In genomic region chr10:113300628-113301027, GRCh38 we compare ENCODE assay signal across 14 cellular contexts.
DNase-seq lines count a peak whose midpoint lies in the region; ATAC-seq and TF ChIP-seq lines count a peak whose summit lies in the region.
"Had no signal": no experiment of that assay in that cellular context is flagged by ENCODE, and none has a peak within 500 bp of the region (broad histone marks: within the 10 kb centered on the region; RNA-seq: fewer than 3 reads in every experiment).

No MANE protein-coding gene starts in this region.

- H3K4me3 ChIP-seq in GM12865 (ENCODE audit: low read depth, low read length): no peak overlapping the region
- no peak overlapping the region for H3K4me3 ChIP-seq in adrenal gland
- H3K4me3 ChIP-seq: body of pancreas had no signal

- no peaks in the 10 kb centered on the region for H3K9me3 ChIP-seq in adrenal gland (replicated peaks in 1 of 3)
- H3K9me3 ChIP-seq: body of pancreas had no signal

- DNase-seq in GM12865 (ENCODE audit: low read depth) (peak; percentile 37), SIG-M5 treated with dmso at 0.1 percent for 504 hours (lab: John Stamatoyannopoulos, UW; ENCODE audit: unreplicated experiment) (peak; percentile 63), KG1 (lab: John Stamatoyannopoulos, UW) (no peak), NCI-H128 (lab: John Stamatoyannopoulos, UW; ENCODE audit: unreplicated experiment) (no peak), adrenal gland (no peak), DMS 273 treated with DMSO at 0.1 percent for 48 hours (lab: John Stamatoyannopoulos, UW) (no peak)
- DNase-seq: activated CD4-positive, alpha-beta T cell treated with anti-CD3 and anti-CD28 coated beads, Interleukin-2, amount 10 ng/mL, durations not matched to agents 24 days and 14 days; body of pancreas; effector CD4-positive, alpha-beta T cell; Kasumi-1; T-cell had no signal

- no peak for TF ChIP-seq POLR2A in adrenal gland (IDR thresholded peaks at IDR 0.05)

- H3K27ac ChIP-seq in adrenal gland: no peak overlapping the region
- H3K27ac ChIP-seq: body of pancreas, parathyroid adenoma had no signal

- H3K27me3 ChIP-seq in adrenal gland: no peaks in the 10 kb centered on the region
- H3K27me3 ChIP-seq: body of pancreas had no signal

- TF ChIP-seq CTCF in GM12865 (IDR thresholded peaks at IDR 0.05; ENCODE audit: insufficient read depth, low read depth, low read length, missing control alignments) (no peak), adrenal gland (IDR thresholded peaks at IDR 0.05) (no peak)

- H3K4me1 ChIP-seq in adrenal gland (replicated peaks in 1 of 2): no peaks in the 10 kb centered on the region
- H3K4me1 ChIP-seq: body of pancreas, parathyroid adenoma had no signal

- 73 to 88% (median 80%) methylated on average over 3 of the region's 3 CpGs for WGBS in adrenal gland, 4 donors

- ATAC-seq in GM21423 (IDR thresholded peaks at IDR 0.05; ENCODE audit: unreplicated experiment) (peak; percentile 74), HG03135 (IDR thresholded peaks at IDR 0.05; ENCODE audit: unreplicated experiment) (peak; percentile 51)
- ATAC-seq: body of pancreas, T-cell had no signal

- intact Hi-C loops in adrenal gland (cut with DNase I): no loop called here

- no peaks in the 10 kb centered on the region for H3K36me3 ChIP-seq in adrenal gland (replicated peaks in 1 of 2)

Comparison
In these comparisons a context has a peak if more than half of its experiments do, and no peak if none do; other contexts are left out.
1. DNase-seq: peak in GM12865 (single experiment) and SIG-M5 treated with dmso at 0.1 percent for 504 hours (single experiment); none in KG1 (single experiment), NCI-H128 (single experiment), adrenal gland (0 of 7) and DMS 273 treated with DMSO at 0.1 percent for 48 hours (single experiment).